ENCODE assay signal across 20 cellular contexts in the genomic region with DNA sequence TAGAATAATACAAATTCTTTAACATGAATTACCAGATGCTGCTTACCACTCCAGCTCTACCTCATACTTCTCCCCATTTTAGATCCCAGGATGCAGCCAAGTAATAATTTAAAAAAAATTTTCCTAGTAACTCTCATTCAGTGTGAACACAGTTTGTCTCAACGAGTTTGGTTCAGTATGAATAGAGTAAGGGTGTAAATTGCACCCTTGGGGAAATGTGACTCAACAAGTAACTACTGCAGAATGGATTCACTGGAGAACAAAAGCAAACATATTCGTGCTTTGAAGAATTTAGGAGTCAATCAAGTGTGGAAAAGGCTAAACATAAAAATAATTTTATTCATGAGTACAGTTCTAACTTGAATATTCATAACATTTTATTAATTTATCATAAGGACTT. TPM values are rescaled to one million over a fixed set of nuclear protein-coding genes. Genes with fewer than 3 reads are reported as not detected.
DNase-seq lines count a peak whose midpoint lies in the region; ATAC-seq, FAIRE-seq and TF ChIP-seq lines count a peak whose summit lies in the region.
"Had no signal": no experiment of that assay in that cellular context is flagged by ENCODE, and none has a peak within 500 bp of the region (broad histone marks: within the 10 kb centered on the region; RNA-seq: fewer than 3 reads in every experiment).

No MANE protein-coding gene starts in this region.

- CTCF ChIA-PET in HEK293 (lab: Yijun Ruan, JAX) = no interaction called here

- no peak for TF ChIP-seq CTCF in HEK293 (tag by site-specific recombination; IDR thresholded peaks at IDR 0.05)
- no peak for TF ChIP-seq CTCF in epithelial cell of esophagus (IDR thresholded peaks at IDR 0.05; ENCODE audit: insufficient read depth, low read depth, low read length, missing control alignments)
- no peak for TF ChIP-seq CTCF in kidney (IDR thresholded peaks at IDR 0.05; ENCODE audit: borderline replicate concordance, extremely low read depth, insufficient read depth)

- POLR2A ChIA-PET in HEK293 (lab: Yijun Ruan, JAX) = no interaction called here

- no peak overlapping the region for H3K9ac ChIP-seq in kidney (ENCODE audit: low read length in 2 of 2)

- H3K9me3 ChIP-seq in HEK293 (ENCODE audit: control insufficient read depth, insufficient read depth, low read depth, low read length) = no peaks in the 10 kb centered on the region
- H3K9me3 ChIP-seq in kidney (ENCODE audit: control insufficient read depth in 1 of 2, low read length in 2 of 2) = no peaks in the 10 kb centered on the region
- H3K9me3 ChIP-seq: A549 had no signal

- no peak for FAIRE-seq in kidney (lab: Jason Lieb, UNC)
- FAIRE-seq: A549, K562 had no signal

- H3K4me1 ChIP-seq in HEK293 (ENCODE audit: control insufficient read depth, insufficient read depth, low read length) = no peaks in the 10 kb centered on the region
- peaks cover 2 to 5% of the 10 kb centered on the region in 2 donors for H3K4me1 ChIP-seq in kidney (ENCODE audit: control insufficient read depth in 1 of 2, insufficient read depth in 1 of 2, low read depth in 1 of 2, low read length in 2 of 2)
- H3K4me1 ChIP-seq: A549, Caco-2 had no signal

- intact Hi-C loops in kidney (cut with DNase I) = no loop called here

- DNase-seq in NCI-H1436 (lab: John Stamatoyannopoulos, UW) (peak; percentile 12), NCI-H1436 treated with DMSO at 0.1 percent for 48 hours (lab: John Stamatoyannopoulos, UW) (no peak), epithelial cell of esophagus (ENCODE audit: low read depth) (peak; percentile 46), skeletal muscle cell (ENCODE audit: low read depth) (peak; percentile 43), kidney (no peak)
- DNase-seq: Caco-2, DMS79, GOT3, NCI-H1694 treated with DMSO at 0.1 percent for 48 hours, NCI-H2171 treated with DMSO at 0.1 percent for 48 hours, NCI-H774 had no signal

- ATAC-seq in GM18873 (IDR thresholded peaks at IDR 0.05; ENCODE audit: low FRiP score, unreplicated experiment) (no peak), HG03045 (IDR thresholded peaks at IDR 0.05; ENCODE audit: unreplicated experiment) (no peak)
- ATAC-seq: A549, K562, Panc1, Right ventricle myocardium inferior had no signal

- H3K36me3 ChIP-seq in HEK293 (ENCODE audit: control insufficient read depth in 2 of 2, insufficient read depth in 1 of 2, low read length in 2 of 2) = no peaks in the 10 kb centered on the region
- peaks cover 8 to 9% of the 10 kb centered on the region in 2 donors for H3K36me3 ChIP-seq in kidney (ENCODE audit: control insufficient read depth in 1 of 2, insufficient read depth in 2 of 2, low read length in 2 of 2)

- H3K27ac ChIP-seq in HEK293 (ENCODE audit: extremely low read depth, low read depth, low read length) (no peak overlapping the region), kidney (ENCODE audit: low read depth in 2 of 2, low read length in 2 of 2) (no peak overlapping the region)
- H3K27ac ChIP-seq: A549, SK-N-MC had no signal

- H3K4me3 ChIP-seq in HEK293 (ENCODE audit: low read depth, low read length) = no peak overlapping the region
- no peak overlapping the region for H3K4me3 ChIP-seq in epithelial cell of esophagus (ENCODE audit: low read length)
- no peak overlapping the region for H3K4me3 ChIP-seq in skeletal muscle cell (ENCODE audit: low read depth, low read length)
- H3K4me3 ChIP-seq in kidney (ENCODE audit: low read length in 2 of 2) = no peak overlapping the region
- H3K4me3 ChIP-seq: A549, K562, SK-N-MC had no signal

TF ChIP-seq in HEK293, 187 proteins besides CTCF, POLR2A, EP300 and RAD21:
- TF ChIP-seq, protein P1, sequence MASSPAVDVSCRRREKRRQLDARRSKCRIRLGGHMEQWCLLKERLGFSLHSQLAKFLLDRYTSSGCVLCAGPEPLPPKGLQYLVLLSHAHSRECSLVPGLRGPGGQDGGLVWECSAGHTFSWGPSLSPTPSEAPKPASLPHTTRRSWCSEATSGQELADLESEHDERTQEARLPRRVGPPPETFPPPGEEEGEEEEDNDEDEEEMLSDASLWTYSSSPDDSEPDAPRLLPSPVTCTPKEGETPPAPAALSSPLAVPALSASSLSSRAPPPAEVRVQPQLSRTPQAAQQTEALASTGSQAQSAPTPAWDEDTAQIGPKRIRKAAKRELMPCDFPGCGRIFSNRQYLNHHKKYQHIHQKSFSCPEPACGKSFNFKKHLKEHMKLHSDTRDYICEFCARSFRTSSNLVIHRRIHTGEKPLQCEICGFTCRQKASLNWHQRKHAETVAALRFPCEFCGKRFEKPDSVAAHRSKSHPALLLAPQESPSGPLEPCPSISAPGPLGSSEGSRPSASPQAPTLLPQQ (tag by site-specific recombination; IDR thresholded peaks at IDR 0.05) = no peak
- TF ChIP-seq, protein P2, sequence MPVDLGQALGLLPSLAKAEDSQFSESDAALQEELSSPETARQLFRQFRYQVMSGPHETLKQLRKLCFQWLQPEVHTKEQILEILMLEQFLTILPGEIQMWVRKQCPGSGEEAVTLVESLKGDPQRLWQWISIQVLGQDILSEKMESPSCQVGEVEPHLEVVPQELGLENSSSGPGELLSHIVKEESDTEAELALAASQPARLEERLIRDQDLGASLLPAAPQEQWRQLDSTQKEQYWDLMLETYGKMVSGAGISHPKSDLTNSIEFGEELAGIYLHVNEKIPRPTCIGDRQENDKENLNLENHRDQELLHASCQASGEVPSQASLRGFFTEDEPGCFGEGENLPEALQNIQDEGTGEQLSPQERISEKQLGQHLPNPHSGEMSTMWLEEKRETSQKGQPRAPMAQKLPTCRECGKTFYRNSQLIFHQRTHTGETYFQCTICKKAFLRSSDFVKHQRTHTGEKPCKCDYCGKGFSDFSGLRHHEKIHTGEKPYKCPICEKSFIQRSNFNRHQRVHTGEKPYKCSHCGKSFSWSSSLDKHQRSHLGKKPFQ (tag by site-specific recombination; IDR thresholded peaks at IDR 0.05) = peak; percentile 44; the same call in 1 of the 2 replicates
- no peak for TF ChIP-seq ZNF600 (tag by site-specific recombination; IDR thresholded peaks at IDR 0.05)
TF ChIP-seq in HEK293: peak in this region for 1.

RNA-seq across cellular contexts. Expression of a gene that starts 23.0 kb away (rescaled TPM):
- total RNA-seq in kidney = 281 TPM
- polyA plus RNA-seq in kidney (ENCODE audit: insufficient read depth, low read depth, low replicate concordance) = 163 TPM
- total RNA-seq: NCI-H460, Right ventricle myocardium inferior had no signal

Comparison
In these comparisons a context has a peak if more than half of its experiments do, and no peak if none do; other contexts are left out.
1. DNase-seq: peak in NCI-H1436 (single experiment), epithelial cell of esophagus (single experiment) and skeletal muscle cell (single experiment); none in NCI-H1436 treated with DMSO at 0.1 percent for 48 hours (single experiment) and kidney (single experiment).